In the genomic region with DNA sequence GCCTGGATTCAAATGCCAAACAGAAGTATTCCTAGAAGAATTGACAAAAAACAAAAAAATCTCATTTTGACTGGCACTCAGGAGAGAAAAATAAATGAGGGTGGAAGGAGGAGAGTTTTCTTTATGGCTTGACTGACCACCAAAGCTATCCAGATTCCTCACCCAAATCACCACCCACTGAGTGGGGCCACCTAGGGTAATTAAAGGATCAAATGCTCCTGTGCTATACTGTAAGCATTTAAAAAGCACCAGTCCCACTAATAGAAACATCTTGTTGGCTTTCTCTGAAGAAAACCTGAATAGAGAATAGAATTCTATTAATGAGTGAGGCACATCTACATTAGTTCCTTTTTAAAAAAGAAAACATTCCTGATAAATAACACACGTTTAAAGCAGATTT, we compare ENCODE assay signal across 1 cellular context.
TF ChIP-seq lines count a peak whose summit lies in the region.

No MANE protein-coding gene starts in this region.

TF ChIP-seq in GM23338, 12 proteins besides CTCF, POLR2A, EP300 and RAD21 (continued from another document):
- TF ChIP-seq, protein P1, sequence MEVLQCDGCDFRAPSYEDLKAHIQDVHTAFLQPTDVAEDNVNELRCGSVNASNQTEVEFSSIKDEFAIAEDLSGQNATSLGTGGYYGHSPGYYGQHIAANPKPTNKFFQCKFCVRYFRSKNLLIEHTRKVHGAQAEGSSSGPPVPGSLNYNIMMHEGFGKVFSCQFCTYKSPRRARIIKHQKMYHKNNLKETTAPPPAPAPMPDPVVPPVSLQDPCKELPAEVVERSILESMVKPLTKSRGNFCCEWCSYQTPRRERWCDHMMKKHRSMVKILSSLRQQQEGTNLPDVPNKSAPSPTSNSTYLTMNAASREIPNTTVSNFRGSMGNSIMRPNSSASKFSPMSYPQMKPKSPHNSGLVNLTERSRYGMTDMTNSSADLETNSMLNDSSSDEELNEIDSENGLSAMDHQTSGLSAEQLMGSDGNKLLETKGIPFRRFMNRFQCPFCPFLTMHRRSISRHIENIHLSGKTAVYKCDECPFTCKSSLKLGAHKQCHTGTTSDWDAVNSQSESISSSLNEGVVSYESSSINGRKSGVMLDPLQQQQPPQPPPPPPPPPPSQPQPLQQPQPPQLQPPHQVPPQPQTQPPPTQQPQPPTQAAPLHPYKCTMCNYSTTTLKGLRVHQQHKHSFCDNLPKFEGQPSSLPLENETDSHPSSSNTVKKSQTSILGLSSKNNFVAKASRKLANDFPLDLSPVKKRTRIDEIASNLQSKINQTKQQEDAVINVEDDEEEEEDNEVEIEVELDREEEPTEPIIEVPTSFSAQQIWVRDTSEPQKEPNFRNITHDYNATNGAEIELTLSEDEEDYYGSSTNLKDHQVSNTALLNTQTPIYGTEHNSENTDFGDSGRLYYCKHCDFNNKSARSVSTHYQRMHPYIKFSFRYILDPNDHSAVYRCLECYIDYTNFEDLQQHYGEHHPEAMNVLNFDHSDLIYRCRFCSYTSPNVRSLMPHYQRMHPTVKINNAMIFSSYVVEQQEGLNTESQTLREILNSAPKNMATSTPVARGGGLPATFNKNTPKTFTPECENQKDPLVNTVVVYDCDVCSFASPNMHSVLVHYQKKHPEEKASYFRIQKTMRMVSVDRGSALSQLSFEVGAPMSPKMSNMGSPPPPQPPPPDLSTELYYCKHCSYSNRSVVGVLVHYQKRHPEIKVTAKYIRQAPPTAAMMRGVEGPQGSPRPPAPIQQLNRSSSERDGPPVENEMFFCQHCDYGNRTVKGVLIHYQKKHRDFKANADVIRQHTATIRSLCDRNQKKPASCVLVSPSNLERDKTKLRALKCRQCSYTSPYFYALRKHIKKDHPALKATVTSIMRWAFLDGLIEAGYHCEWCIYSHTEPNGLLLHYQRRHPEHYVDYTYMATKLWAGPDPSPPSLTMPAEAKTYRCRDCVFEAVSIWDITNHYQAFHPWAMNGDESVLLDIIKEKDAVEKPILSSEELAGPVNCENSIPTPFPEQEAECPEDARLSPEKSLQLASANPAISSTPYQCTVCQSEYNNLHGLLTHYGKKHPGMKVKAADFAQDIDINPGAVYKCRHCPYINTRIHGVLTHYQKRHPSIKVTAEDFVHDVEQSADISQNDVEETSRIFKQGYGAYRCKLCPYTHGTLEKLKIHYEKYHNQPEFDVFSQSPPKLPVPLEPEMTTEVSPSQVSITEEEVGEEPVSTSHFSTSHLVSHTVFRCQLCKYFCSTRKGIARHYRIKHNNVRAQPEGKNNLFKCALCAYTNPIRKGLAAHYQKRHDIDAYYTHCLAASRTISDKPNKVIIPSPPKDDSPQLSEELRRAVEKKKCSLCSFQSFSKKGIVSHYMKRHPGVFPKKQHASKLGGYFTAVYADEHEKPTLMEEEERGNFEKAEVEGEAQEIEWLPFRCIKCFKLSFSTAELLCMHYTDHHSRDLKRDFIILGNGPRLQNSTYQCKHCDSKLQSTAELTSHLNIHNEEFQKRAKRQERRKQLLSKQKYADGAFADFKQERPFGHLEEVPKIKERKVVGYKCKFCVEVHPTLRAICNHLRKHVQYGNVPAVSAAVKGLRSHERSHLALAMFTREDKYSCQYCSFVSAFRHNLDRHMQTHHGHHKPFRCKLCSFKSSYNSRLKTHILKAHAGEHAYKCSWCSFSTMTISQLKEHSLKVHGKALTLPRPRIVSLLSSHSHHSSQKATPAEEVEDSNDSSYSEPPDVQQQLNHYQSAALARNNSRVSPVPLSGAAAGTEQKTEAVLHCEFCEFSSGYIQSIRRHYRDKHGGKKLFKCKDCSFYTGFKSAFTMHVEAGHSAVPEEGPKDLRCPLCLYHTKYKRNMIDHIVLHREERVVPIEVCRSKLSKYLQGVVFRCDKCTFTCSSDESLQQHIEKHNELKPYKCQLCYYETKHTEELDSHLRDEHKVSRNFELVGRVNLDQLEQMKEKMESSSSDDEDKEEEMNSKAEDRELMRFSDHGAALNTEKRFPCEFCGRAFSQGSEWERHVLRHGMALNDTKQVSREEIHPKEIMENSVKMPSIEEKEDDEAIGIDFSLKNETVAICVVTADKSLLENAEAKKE (CRISPR knock-in tag; IDR thresholded peaks at IDR 0.05), result no peak
- TF ChIP-seq POLR2AphosphoS5 (IDR thresholded peaks at IDR 0.05; ENCODE audit: low read depth), result no peak
- no peak for TF ChIP-seq NANOG (IDR thresholded peaks at IDR 0.05; ENCODE audit: borderline replicate concordance)
- TF ChIP-seq, protein P2, sequence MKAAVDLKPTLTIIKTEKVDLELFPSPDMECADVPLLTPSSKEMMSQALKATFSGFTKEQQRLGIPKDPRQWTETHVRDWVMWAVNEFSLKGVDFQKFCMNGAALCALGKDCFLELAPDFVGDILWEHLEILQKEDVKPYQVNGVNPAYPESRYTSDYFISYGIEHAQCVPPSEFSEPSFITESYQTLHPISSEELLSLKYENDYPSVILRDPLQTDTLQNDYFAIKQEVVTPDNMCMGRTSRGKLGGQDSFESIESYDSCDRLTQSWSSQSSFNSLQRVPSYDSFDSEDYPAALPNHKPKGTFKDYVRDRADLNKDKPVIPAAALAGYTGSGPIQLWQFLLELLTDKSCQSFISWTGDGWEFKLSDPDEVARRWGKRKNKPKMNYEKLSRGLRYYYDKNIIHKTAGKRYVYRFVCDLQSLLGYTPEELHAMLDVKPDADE (IDR thresholded peaks at IDR 0.05), result no peak
- TF ChIP-seq REST (IDR thresholded peaks at IDR 0.05; ENCODE audit: unreplicated experiment), result no peak
- no peak for TF ChIP-seq CREB1 (CRISPR knock-in tag; IDR thresholded peaks at IDR 0.05; ENCODE audit: low read depth)
